ENCODE assay signal across 11 cellular contexts in the genomic region with DNA sequence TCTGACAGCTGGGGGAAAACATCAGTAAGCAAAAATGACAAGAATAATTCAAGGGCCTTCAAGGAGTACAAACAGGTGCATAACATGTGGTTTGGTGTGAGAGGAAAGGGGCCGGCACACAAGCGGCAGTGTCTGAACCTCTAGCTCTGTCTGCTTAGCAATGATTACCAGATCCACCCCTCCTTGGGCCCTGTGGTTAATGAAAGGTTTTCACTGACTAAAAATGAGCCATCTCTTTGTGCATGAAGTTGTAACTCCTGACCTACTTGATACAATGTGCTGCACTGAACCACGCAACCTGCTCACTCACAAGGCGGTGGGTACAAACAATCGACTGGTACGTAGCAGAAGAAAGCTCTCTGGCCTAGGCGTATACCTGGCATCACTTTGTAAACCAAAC. TPM values are rescaled to one million over a fixed set of nuclear protein-coding genes. Genes with fewer than 3 reads are reported as not detected.
DNase-seq lines count a peak whose midpoint lies in the region; ATAC-seq and TF ChIP-seq lines count a peak whose summit lies in the region.
"Had no signal": no experiment of that assay in that cellular context is flagged by ENCODE, and none has a peak within 500 bp of the region (broad histone marks: within the 10 kb centered on the region; RNA-seq: fewer than 3 reads in every experiment).

No MANE protein-coding gene starts in this region.

- no peaks in the 10 kb centered on the region for H3K27me3 ChIP-seq in WERI-Rb-1 (ENCODE audit: insufficient read depth, low read depth, severe bottlenecking)

- H3K4me1 Mint-ChIP-seq in IgD-negative memory B cell = peaks cover 56 to 70% (median 65%) of the 10 kb centered on the region in 3 donors
- H3K4me1 Mint-ChIP-seq in activated T-cell treated with anti-CD3 and anti-CD28 coated beads, Interleukin-2, amount 50 U/mL, for 72 hours (ENCODE audit: low read depth) = peaks cover 65% of the 10 kb centered on the region
- peaks cover 1% of the 10 kb centered on the region for H3K4me1 Mint-ChIP-seq in progenitor cell of endocrine pancreas (ENCODE audit: low read depth)

- H3K36me3 Mint-ChIP-seq in IgD-negative memory B cell (peaks cover 4% of the 10 kb centered on the region), progenitor cell of endocrine pancreas (ENCODE audit: insufficient read depth) (peaks cover 2% of the 10 kb centered on the region)
- H3K36me3 Mint-ChIP-seq in activated T-cell treated with anti-CD3 and anti-CD28 coated beads, Interleukin-2, amount 50 U/mL, for 72 hours (ENCODE audit: insufficient read depth in 2 of 2) = peaks cover 1 to 2% of the 10 kb centered on the region in 2 donors

- TF ChIP-seq CTCF in progenitor cell of endocrine pancreas (IDR thresholded peaks at IDR 0.05; ENCODE audit: unreplicated experiment) (no peak), WERI-Rb-1 (IDR thresholded peaks at IDR 0.05; ENCODE audit: low read depth, low read length) (no peak)

- peak; percentile 92 to 95 for ATAC-seq in activated T-cell treated with anti-CD3 and anti-CD28 coated beads, Interleukin-2, amount 50 U/mL, for 72 hours (replicated peaks in 1 of 2)

- no peaks in the 10 kb centered on the region for H3K9me3 ChIP-seq in WERI-Rb-1 (ENCODE audit: severe bottlenecking)

- H3K27ac Mint-ChIP-seq in IgD-negative memory B cell = peak overlapping the region; percentile 94 to 97 (median 97)
- peak overlapping the region; percentile 85 for H3K27ac Mint-ChIP-seq in activated T-cell treated with anti-CD3 and anti-CD28 coated beads, Interleukin-2, amount 50 U/mL, for 72 hours
- no peak overlapping the region for H3K27ac Mint-ChIP-seq in progenitor cell of endocrine pancreas

- H3K4me3 Mint-ChIP-seq in IgD-negative memory B cell (peak overlapping the region; percentile 67 to 98 (median 94)), progenitor cell of endocrine pancreas (ENCODE audit: low read depth) (no peak overlapping the region)
- H3K4me3 Mint-ChIP-seq in activated T-cell treated with anti-CD3 and anti-CD28 coated beads, Interleukin-2, amount 50 U/mL, for 72 hours = peak overlapping the region; percentile 23 to 91

- H3K9me3 Mint-ChIP-seq in IgD-negative memory B cell = no peaks in the 10 kb centered on the region
- no peaks in the 10 kb centered on the region for H3K9me3 Mint-ChIP-seq in activated T-cell treated with anti-CD3 and anti-CD28 coated beads, Interleukin-2, amount 50 U/mL, for 72 hours
- no peaks in the 10 kb centered on the region for H3K9me3 Mint-ChIP-seq in progenitor cell of endocrine pancreas (ENCODE audit: low read depth)

- H3K27me3 Mint-ChIP-seq in IgD-negative memory B cell = no peaks in the 10 kb centered on the region
- H3K27me3 Mint-ChIP-seq in activated T-cell treated with anti-CD3 and anti-CD28 coated beads, Interleukin-2, amount 50 U/mL, for 72 hours (ENCODE audit: low read depth) = no peaks in the 10 kb centered on the region
- H3K27me3 Mint-ChIP-seq in progenitor cell of endocrine pancreas = no peaks in the 10 kb centered on the region

- H3K36me3 ChIP-seq in WERI-Rb-1 = peaks cover 24% of the 10 kb centered on the region

- DNase-seq in DMS79 (lab: John Stamatoyannopoulos, UW) (peak; percentile 9), DMS79 treated with DMSO at 0.1 percent for 48 hours (lab: John Stamatoyannopoulos, UW) (no peak), progenitor cell of endocrine pancreas (ENCODE audit: low spot score, unreplicated experiment) (no peak), NCI-H1694 (lab: John Stamatoyannopoulos, UW) (no peak), WERI-Rb-1 (no peak)
- peak; percentile 71 to 75 for DNase-seq in activated T-cell treated with anti-CD3 and anti-CD28 coated beads, Interleukin-2, amount 50 U/mL, for 72 hours
- peak; percentile 7 for DNase-seq in stimulated activated CD4-positive, alpha-beta T cell treated with anti-CD3 and anti-CD28 coated beads, Interleukin-2, amount 100 ng/mL, for 4 hours (ENCODE audit: low read depth)

- no peak overlapping the region for H3K27ac ChIP-seq in WERI-Rb-1
- H3K27ac ChIP-seq: 22Rv1, SK-N-MC had no signal

- no peak overlapping the region for H3K4me3 ChIP-seq in WERI-Rb-1 (ENCODE audit: low read depth, low read length)
- H3K4me3 ChIP-seq: lung, SK-N-MC had no signal

RNA-seq across cellular contexts. Expression of gene FAM117A, which starts 15.1 kb away (rescaled TPM):
- polyA plus RNA-seq in IgD-negative memory B cell = 81.6 TPM
- total RNA-seq in activated T-cell treated with anti-CD3 and anti-CD28 coated beads, Interleukin-2, amount 50 U/mL, for 72 hours = 10 to 100 TPM; 19.5 to 29.3 TPM
- total RNA-seq in progenitor cell of endocrine pancreas = 19.1 and 20.2 TPM in 2 replicates

RNA-seq across cellular contexts. Expression of gene KAT7, which starts 39.7 kb away (rescaled TPM):
- 48.6 TPM for polyA plus RNA-seq in IgD-negative memory B cell
- 10 to 100 TPM; 83.9 to 85.9 TPM for total RNA-seq in activated T-cell treated with anti-CD3 and anti-CD28 coated beads, Interleukin-2, amount 50 U/mL, for 72 hours
- total RNA-seq in progenitor cell of endocrine pancreas = 67.9 and 72.0 TPM in 2 replicates

RNA-seq across cellular contexts. Expression of gene SLC35B1, which starts 41.0 kb away (rescaled TPM):
- polyA plus RNA-seq in IgD-negative memory B cell = 27.7 TPM
- 10 to 100 TPM; 62.6 to 73.9 TPM for total RNA-seq in activated T-cell treated with anti-CD3 and anti-CD28 coated beads, Interleukin-2, amount 50 U/mL, for 72 hours
- total RNA-seq in progenitor cell of endocrine pancreas = 67.4 and 72.2 TPM in 2 replicates

Comparison
In these comparisons a context has a peak if more than half of its experiments do, and no peak if none do; other contexts are left out.
1. DNase-seq: peak in DMS79 (single experiment), activated T-cell treated with anti-CD3 and anti-CD28 coated beads, Interleukin-2, amount 50 U/mL, for 72 hours (2 of 2) and stimulated activated CD4-positive, alpha-beta T cell treated with anti-CD3 and anti-CD28 coated beads, Interleukin-2, amount 100 ng/mL, for 4 hours (single experiment); none in DMS79 treated with DMSO at 0.1 percent for 48 hours (single experiment), progenitor cell of endocrine pancreas (single experiment), NCI-H1694 (single experiment) and WERI-Rb-1 (single experiment).